18 cellular contexts compared by ENCODE assay signal in the genomic region with DNA sequence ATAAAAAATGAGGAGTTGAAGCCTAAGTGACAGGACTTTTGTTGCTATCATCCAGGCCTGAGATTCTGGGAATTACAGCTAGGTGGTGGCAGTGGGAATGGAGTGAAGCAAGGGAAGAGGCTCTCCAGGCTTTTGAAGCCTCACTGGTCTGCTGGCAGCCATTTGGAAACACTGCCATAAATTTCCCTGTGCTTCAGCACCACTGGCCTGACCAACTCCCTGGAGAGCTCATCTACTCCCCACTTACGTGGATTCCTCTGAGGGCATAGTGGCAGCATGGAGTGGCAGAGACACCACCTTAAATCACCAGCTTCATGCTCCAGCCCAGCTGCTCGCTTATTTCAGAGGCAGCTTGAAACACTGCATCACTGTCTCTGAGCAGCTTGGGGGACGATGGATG.
DNase-seq lines count a peak whose midpoint lies in the region; ATAC-seq and FAIRE-seq lines count a peak whose summit lies in the region.
"Had no signal": no experiment of that assay in that cellular context is flagged by ENCODE, and none has a peak within 500 bp of the region (broad histone marks: within the 10 kb centered on the region; RNA-seq: fewer than 3 reads in every experiment).

No MANE protein-coding gene starts in this region.

- H3K4me3 Mint-ChIP-seq in activated T-cell treated with anti-CD3 and anti-CD28 coated beads, Interleukin-2, amount 50 U/mL, for 72 hours: no peak overlapping the region
- H3K4me3 Mint-ChIP-seq: effector memory CD8-positive, alpha-beta T cell; IgD-negative memory B cell had no signal

- H3K9me3 Mint-ChIP-seq in activated T-cell treated with anti-CD3 and anti-CD28 coated beads, Interleukin-2, amount 50 U/mL, for 72 hours: peaks cover 0 to 1% of the 10 kb centered on the region in 2 donors
- H3K9me3 Mint-ChIP-seq: IgD-negative memory B cell had no signal

- WGBS in small intestine, 3 donors: 55 to 87% (median 65%) methylated on average over 3 of the region's 3 CpGs

- no peak overlapping the region for H3K4me3 ChIP-seq in small intestine (ENCODE audit: low read depth in 1 of 2, low read length in 2 of 2)
- H3K4me3 ChIP-seq: GM12878, heart right ventricle, mucosa of descending colon had no signal

- H3K36me3 Mint-ChIP-seq in activated T-cell treated with anti-CD3 and anti-CD28 coated beads, Interleukin-2, amount 50 U/mL, for 72 hours (ENCODE audit: insufficient read depth in 2 of 2): no peaks in the 10 kb centered on the region
- H3K36me3 Mint-ChIP-seq: IgD-negative memory B cell had no signal

- no peaks in the 10 kb centered on the region for H3K4me1 ChIP-seq in small intestine (ENCODE audit: control insufficient read depth in 2 of 2, insufficient read depth in 1 of 2, low read depth in 1 of 2, low read length in 1 of 2)
- H3K4me1 ChIP-seq: heart right ventricle had no signal

- H3K27ac Mint-ChIP-seq in activated T-cell treated with anti-CD3 and anti-CD28 coated beads, Interleukin-2, amount 50 U/mL, for 72 hours: no peak overlapping the region
- H3K27ac Mint-ChIP-seq: effector memory CD8-positive, alpha-beta T cell; IgD-negative memory B cell had no signal

- H3K9me3 ChIP-seq in small intestine (ENCODE audit: control insufficient read depth, low read depth): no peaks in the 10 kb centered on the region
- H3K9me3 ChIP-seq: heart right ventricle, mucosa of descending colon had no signal

- H3K27me3 ChIP-seq in small intestine (ENCODE audit: control insufficient read depth in 2 of 2, insufficient read depth in 2 of 2, low read length in 2 of 2): no peaks in the 10 kb centered on the region

- FAIRE-seq in small intestine (lab: Jason Lieb, UNC) (no peak), frontal cortex (lab: Jason Lieb, UNC) (no peak)
- FAIRE-seq: A204.1, GM12878 had no signal

- no peaks in the 10 kb centered on the region for H3K36me3 ChIP-seq in small intestine (ENCODE audit: control insufficient read depth in 2 of 2, insufficient read depth in 2 of 2, low read length in 2 of 2)
- H3K36me3 ChIP-seq: heart right ventricle had no signal

- DNase-seq in NCI-H2081 (lab: John Stamatoyannopoulos, UW) (peak; percentile 11 to 64), NCI-H2081 treated with DMSO at 0.1 percent for 48 hours (lab: John Stamatoyannopoulos, UW) (no peak), NCI-H69 (lab: John Stamatoyannopoulos, UW) (peak; percentile 94), iPS-NIHi11 (ENCODE audit: low spot score) (peak; percentile 38), small intestine (peak; percentile 5), MV-4-11 (lab: John Stamatoyannopoulos, UW) (no peak), frontal cortex (ENCODE audit: low spot score in 2 of 2) (no peak)
- DNase-seq in activated T-cell treated with anti-CD3 and anti-CD28 coated beads, Interleukin-2, amount 50 U/mL, for 72 hours: no peak
- DNase-seq: effector memory CD8-positive, alpha-beta T cell; HCEC 1CT; heart right ventricle; mucosa of descending colon; NCI-H345; Right ventricle myocardium superior had no signal

- H3K27ac ChIP-seq in small intestine (ENCODE audit: low read depth in 1 of 2, low read length in 1 of 2): no peak overlapping the region
- H3K27ac ChIP-seq: heart right ventricle had no signal

- no peaks in the 10 kb centered on the region for H3K4me1 Mint-ChIP-seq in activated T-cell treated with anti-CD3 and anti-CD28 coated beads, Interleukin-2, amount 50 U/mL, for 72 hours (ENCODE audit: low read depth)
- H3K4me1 Mint-ChIP-seq: IgD-negative memory B cell had no signal

- no peak for ATAC-seq in activated T-cell treated with anti-CD3 and anti-CD28 coated beads, Interleukin-2, amount 50 U/mL, for 72 hours (replicated peaks in 1 of 2)
- ATAC-seq: activated CD4-positive, CD25-positive, alpha-beta regulatory T cell treated with anti-CD3 and anti-CD28 coated beads, Interleukin-2, amount 50 U/mL, for 24 hours; effector memory CD8-positive, alpha-beta T cell; GM12878; mucosa of descending colon had no signal

- H3K27me3 Mint-ChIP-seq in activated T-cell treated with anti-CD3 and anti-CD28 coated beads, Interleukin-2, amount 50 U/mL, for 72 hours (ENCODE audit: low read depth): no peaks in the 10 kb centered on the region

Comparison
In these comparisons a context has a peak if more than half of its experiments do, and no peak if none do; other contexts are left out.
1. DNase-seq: peak in NCI-H2081 (2 of 2), NCI-H69 (single experiment), iPS-NIHi11 (single experiment) and small intestine (single experiment); none in NCI-H2081 treated with DMSO at 0.1 percent for 48 hours (single experiment), MV-4-11 (single experiment), frontal cortex (0 of 2) and activated T-cell treated with anti-CD3 and anti-CD28 coated beads, Interleukin-2, amount 50 U/mL, for 72 hours (0 of 2).